14 cellular contexts compared by ENCODE assay signal in the genomic region with DNA sequence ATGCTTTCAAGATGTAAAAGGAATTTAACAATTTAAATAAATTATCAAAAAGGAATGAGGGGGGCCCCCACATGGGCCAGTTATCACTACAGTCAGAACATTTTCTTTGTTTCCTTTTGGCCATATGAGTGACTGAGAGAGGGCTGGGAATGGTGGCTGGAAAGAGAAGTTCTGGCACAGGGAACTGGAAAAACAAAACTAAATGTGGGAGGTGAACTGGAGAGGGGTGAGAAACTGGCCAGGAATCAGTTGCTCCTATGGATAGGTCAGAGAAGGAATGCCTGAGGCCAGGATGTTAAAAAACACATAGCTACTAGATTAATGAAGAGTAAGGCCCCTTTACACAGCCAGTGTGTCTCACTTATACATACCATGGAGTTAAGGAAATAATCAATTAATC.
A peak's percentile ranks its signal among the peaks of the same experiment; 100 is the strongest.
DNase-seq lines count a peak whose midpoint lies in the region; ATAC-seq, FAIRE-seq and TF ChIP-seq lines count a peak whose summit lies in the region.
"Had no signal": no experiment of that assay in that cellular context is flagged by ENCODE, and none has a peak within 500 bp of the region (broad histone marks: within the 10 kb centered on the region; RNA-seq: fewer than 3 reads in every experiment).

No MANE protein-coding gene starts in this region.

- H3K36me3 ChIP-seq in liver (ENCODE audit: control insufficient read depth in 4 of 4, insufficient read depth in 3 of 4, low read depth in 1 of 4, low read length in 3 of 4) (no peaks in the 10 kb centered on the region), HepG2 (replicated peaks in 1 of 2; ENCODE audit: control insufficient read depth in 1 of 2, insufficient read depth in 2 of 2, low read length in 2 of 2) (no peaks in the 10 kb centered on the region; a peak in 1 of 5 replicates), endothelial cell of umbilical vein (ENCODE audit: control insufficient read depth in 2 of 2, extremely low read depth in 1 of 2, insufficient read depth in 2 of 2, low read length in 2 of 2) (no peaks in the 10 kb centered on the region), aorta (ENCODE audit: control insufficient read depth in 1 of 2, insufficient read depth in 2 of 2, low read length in 1 of 2) (no peaks in the 10 kb centered on the region)
- H3K36me3 ChIP-seq: thyroid gland had no signal

- H3K9ac ChIP-seq in liver (ENCODE audit: low read depth in 1 of 2, low read length in 2 of 2) (no peak overlapping the region), HepG2 (ENCODE audit: insufficient read depth, low read depth, low read length) (no peak overlapping the region), endothelial cell of umbilical vein (replicated peaks; ENCODE audit: extremely low read depth, insufficient read depth, low read length) (peak overlapping the region; percentile 81)

- TF ChIP-seq RAD21 in liver (IDR thresholded peaks at IDR 0.05) (no peak), HepG2 (CRISPR knock-in tag; IDR thresholded peaks at IDR 0.05) (no peak)

- no peaks in the 10 kb centered on the region for H3K27me3 Mint-ChIP-seq in naive thymus-derived CD8-positive, alpha-beta T cell

- BruUV-seq in HepG2 (replicated peaks; lab: Mats Ljungman, UMichigan) (no TSS peak), endothelial cell of umbilical vein (replicated peaks; lab: Mats Ljungman, UMichigan) (no TSS peak)

- FAIRE-seq in HepG2 (lab: Jason Lieb, UNC) (no peak), endothelial cell of umbilical vein (lab: Jason Lieb, UNC) (peak; percentile 12)
- FAIRE-seq: HTR-8/SVneo had no signal

- no peaks in the 10 kb centered on the region for H3K9me1 ChIP-seq in endothelial cell of umbilical vein (replicated peaks; ENCODE audit: control insufficient read depth, extremely low read depth, insufficient read depth, low read length)

- TF ChIP-seq EP300 in HepG2 (IDR thresholded peaks at IDR 0.05; ENCODE audit: low read depth in 2 of 2, low read length in 2 of 2) (no peak), HepG2 (CRISPR knock-in tag; IDR thresholded peaks at IDR 0.05; ENCODE audit: borderline replicate concordance) (no peak)

- DNase-seq in HepG2 (ENCODE audit: low spot score) (no peak), endothelial cell of umbilical vein (ENCODE audit: low read depth, low spot score) (peak; percentile 89), GM20000 (ENCODE audit: low spot score) (no peak), SKM-1 (lab: John Stamatoyannopoulos, UW; ENCODE audit: unreplicated experiment) (no peak), aorta (no peak)
- no peak for DNase-seq in naive thymus-derived CD8-positive, alpha-beta T cell
- DNase-seq: midbrain; NCI-H2029 treated with DMSO at 0.1 percent for 48 hours; stimulated activated CD4-positive, alpha-beta T cell treated with anti-CD3 and anti-CD28 coated beads, Interleukin-4, amount 100 ng/mL, for 24 hours; thyroid gland had no signal

- no peaks in the 10 kb centered on the region for H3K9me3 Mint-ChIP-seq in naive thymus-derived CD8-positive, alpha-beta T cell
- H3K9me3 Mint-ChIP-seq: activated naive CD4-positive, alpha-beta T cell treated with anti-CD3 and anti-CD28 coated beads, Interleukin-2, amount 50 U/mL, for 72 hours had no signal

- dilution Hi-C loops in endothelial cell of umbilical vein (cut with MboI; ENCODE audit: extremely low pct_ligation_motif_present, low sequenced_read_pairs), result no loop called here

- H3K9me3 ChIP-seq in liver (ENCODE audit: control insufficient read depth in 4 of 4, low read length in 3 of 4) (no peaks in the 10 kb centered on the region), HepG2 (ENCODE audit: low read length) (no peaks in the 10 kb centered on the region), endothelial cell of umbilical vein (replicated peaks; ENCODE audit: control insufficient read depth, insufficient read depth, low read length) (no peaks in the 10 kb centered on the region), aorta (ENCODE audit: control insufficient read depth, low read length) (no peaks in the 10 kb centered on the region)
- H3K9me3 ChIP-seq: thyroid gland had no signal

- no peak for TF ChIP-seq POLR2A in HepG2 (IDR thresholded peaks at IDR 0.05; ENCODE audit: insufficient read depth in 1 of 2, low read depth in 2 of 2, low read length in 2 of 2)
- no peak for TF ChIP-seq POLR2A in endothelial cell of umbilical vein (IDR thresholded peaks at IDR 0.05; ENCODE audit: low read depth, low read length)

- H2AFZ ChIP-seq in HepG2 (ENCODE audit: low read length) (no peak overlapping the region), endothelial cell of umbilical vein (ENCODE audit: low read depth, low read length) (no peak overlapping the region)

- ATAC-seq in HepG2 (no peak), aorta (ENCODE audit: low FRiP score) (no peak), GM21737 (IDR thresholded peaks at IDR 0.05; ENCODE audit: unreplicated experiment) (no peak)
- ATAC-seq in naive thymus-derived CD8-positive, alpha-beta T cell, result no peak
- ATAC-seq: activated naive CD4-positive, alpha-beta T cell treated with anti-CD3 and anti-CD28 coated beads, Interleukin-2, amount 50 U/mL, for 72 hours had no signal

- POLR2A ChIA-PET in HepG2 (lab: Yijun Ruan, JAX) (no interaction called here), endothelial cell of umbilical vein (lab: Charles Lee) (no interaction called here)
- POLR2A ChIA-PET in naive thymus-derived CD8-positive, alpha-beta T cell (lab: Charles Lee), result no interaction called here

- in situ Hi-C loops in HepG2 (cut with HindIII; ENCODE audit: extremely low pct_ligation_motif_present, low pct_unique_long_range_greater_than_20kb), result no loop called here

- no peaks in the 10 kb centered on the region for H3K27me3 ChIP-seq in liver (ENCODE audit: control insufficient read depth in 4 of 4, insufficient read depth in 4 of 4, low read length in 3 of 4)
- H3K27me3 ChIP-seq in HepG2 (ENCODE audit: control insufficient read depth in 1 of 2, insufficient read depth in 2 of 2, low read length in 2 of 2), result no peaks in the 10 kb centered on the region
- H3K27me3 ChIP-seq in endothelial cell of umbilical vein (ENCODE audit: control insufficient read depth in 2 of 2, insufficient read depth in 2 of 2, low read length in 2 of 2), result no peaks in the 10 kb centered on the region
- no peaks in the 10 kb centered on the region for H3K27me3 ChIP-seq in aorta (ENCODE audit: control insufficient read depth in 1 of 2, insufficient read depth in 2 of 2, low read length in 1 of 2)
- H3K27me3 ChIP-seq: thyroid gland had no signal

- H3K36me3 Mint-ChIP-seq in naive thymus-derived CD8-positive, alpha-beta T cell, result no peaks in the 10 kb centered on the region
- H3K36me3 Mint-ChIP-seq: activated naive CD4-positive, alpha-beta T cell treated with anti-CD3 and anti-CD28 coated beads, Interleukin-2, amount 50 U/mL, for 72 hours had no signal

- peaks cover 27% of the 10 kb centered on the region; the same call in 1 of the 2 replicates for H4K20me1 ChIP-seq in HepG2 (ENCODE audit: insufficient read depth, low read length)
- H4K20me1 ChIP-seq in endothelial cell of umbilical vein (replicated peaks; ENCODE audit: control insufficient read depth, extremely low read depth, insufficient read depth, low read length), result no peaks in the 10 kb centered on the region

- H3K4me3 ChIP-seq in liver (ENCODE audit: low read depth in 1 of 3, low read length in 3 of 3) (no peak overlapping the region), HepG2 (replicated peaks in 1 of 3; ENCODE audit: insufficient read depth in 1 of 3, low read depth in 2 of 3, low read length in 3 of 3) (no peak overlapping the region), endothelial cell of umbilical vein (replicated peaks in 1 of 3; ENCODE audit: insufficient read depth in 1 of 3, low read depth in 1 of 3, low read length in 3 of 3) (peak overlapping the region in 1 of 3 experiments; percentile 7), aorta (ENCODE audit: low read length in 2 of 2) (no peak overlapping the region)
- H3K4me3 ChIP-seq: thyroid gland had no signal

- H3K27ac Mint-ChIP-seq in naive thymus-derived CD8-positive, alpha-beta T cell, result peak overlapping the region in 5 of 10 donors; percentile 42 to 80 (median 50)

- peaks cover 49 to 95% (median 90%) of the 10 kb centered on the region in 4 donors for H3K4me1 Mint-ChIP-seq in naive thymus-derived CD8-positive, alpha-beta T cell

- H3K27ac ChIP-seq in liver (ENCODE audit: low read depth in 1 of 2, low read length in 2 of 2) (peak overlapping the region in 1 of 2 donors; percentile 66), HepG2 (ENCODE audit: extremely low read length, insufficient read depth, low read length) (no peak overlapping the region), endothelial cell of umbilical vein (ENCODE audit: insufficient read depth, low read depth, low read length) (peak overlapping the region; percentile 96), aorta (ENCODE audit: low read depth in 1 of 2, low read length in 2 of 2) (no peak overlapping the region)

- H3K79me2 ChIP-seq in HepG2 (ENCODE audit: insufficient read depth, low read length) (peaks cover 21% of the 10 kb centered on the region), endothelial cell of umbilical vein (ENCODE audit: control insufficient read depth, insufficient read depth, low read length) (peaks cover 86% of the 10 kb centered on the region)

- TF ChIP-seq CTCF in liver (IDR thresholded peaks at IDR 0.05; ENCODE audit: low read depth, low read length, missing input control) (no peak), HepG2 (CRISPR knock-in tag; IDR thresholded peaks at IDR 0.05) (no peak), endothelial cell of umbilical vein (IDR thresholded peaks at IDR 0.05; ENCODE audit: extremely low read depth in 1 of 2, insufficient read depth in 1 of 2, low read depth in 1 of 2, low read length in 2 of 2) (no peak), GM20000 (IDR thresholded peaks at IDR 0.05; ENCODE audit: extremely low read depth, missing control alignments) (no peak)

- CTCF ChIA-PET in HepG2 (lab: Yijun Ruan, JAX; ENCODE audit: low intra/inter-chr PET ratio, low total read pairs), result no interaction called here
- CTCF ChIA-PET in endothelial cell of umbilical vein (lab: Charles Lee), result interaction anchor here (0.7 to 1.9 kb wide), 6 partner anchors 10 to 78 kb away, joined by 3 to 10 read pairs (median 3); no protein-coding TSS in a partner anchor

- H3K4me2 ChIP-seq in HepG2 (ENCODE audit: low read depth, low read length) (no peak overlapping the region), endothelial cell of umbilical vein (ENCODE audit: insufficient read depth, low read length) (peak overlapping the region; percentile 71)

- H3K4me1 ChIP-seq in liver (ENCODE audit: control insufficient read depth in 4 of 4, insufficient read depth in 4 of 4, low read length in 3 of 4), result peaks cover 3 to 14% (median 9%) of the 10 kb centered on the region in 4 donors
- no peaks in the 10 kb centered on the region for H3K4me1 ChIP-seq in HepG2 (ENCODE audit: insufficient read depth, low read length)
- peaks cover 91% of the 10 kb centered on the region for H3K4me1 ChIP-seq in endothelial cell of umbilical vein (ENCODE audit: control insufficient read depth, extremely low read depth, insufficient read depth, low read length)
- H3K4me1 ChIP-seq in aorta (ENCODE audit: control insufficient read depth in 1 of 2, insufficient read depth in 2 of 2, low read length in 2 of 2), result peaks cover 8 to 14% of the 10 kb centered on the region in 2 donors

- peak overlapping the region in 6 of 10 donors; percentile 3 to 59 (median 26) for H3K4me3 Mint-ChIP-seq in naive thymus-derived CD8-positive, alpha-beta T cell

- intact Hi-C loops in HepG2 (cut with micrococcal nuclease; ENCODE audit: unreplicated experiment), result no loop called here
- intact Hi-C loops in endothelial cell of umbilical vein (cut with micrococcal nuclease), result loop anchor here (1.0 to 5.0 kb wide), 8 partner anchors 35 to 598 kb away; no protein-coding TSS in a partner anchor
- intact Hi-C loops in aorta (cut with DNase I), result loop anchor here in 1 of 2 donors (5.0 kb wide), 1 partner anchor 35 kb away; no protein-coding TSS in a partner anchor
